Comparison of ENCODE assay signal across 9 cellular contexts in genomic region chr4:137861682-137862081, GRCh38.
DNase-seq lines count a peak whose midpoint lies in the region; ATAC-seq and TF ChIP-seq lines count a peak whose summit lies in the region.
"Had no signal": no experiment of that assay in that cellular context is flagged by ENCODE, and none has a peak within 500 bp of the region (broad histone marks: within the 10 kb centered on the region; RNA-seq: fewer than 3 reads in every experiment).

No MANE protein-coding gene starts in this region.

- in situ Hi-C loops in IMR-90 (cut with MboI; ENCODE audit: low sequenced_read_pairs) (loop anchor here (25.0 kb wide), 1 partner anchor 749 kb away; no protein-coding TSS in a partner anchor), brain microvascular endothelial cell (cut with HindIII; ENCODE audit: low pct_ligation_motif_present, low sequenced_read_pairs) (no loop called here)

- H3K27me3 Mint-ChIP-seq in Caco-2 (ENCODE audit: insufficient read depth, unreplicated experiment) (no peaks in the 10 kb centered on the region), mesothelial cell of epicardium (ENCODE audit: low read depth) (no peaks in the 10 kb centered on the region), WTC11 (ENCODE audit: low read depth) (no peaks in the 10 kb centered on the region)

- TF ChIP-seq POLR2A in IMR-90 (IDR thresholded peaks at IDR 0.05; ENCODE audit: low read depth, low read length) (no peak), GM18505 (IDR thresholded peaks at IDR 0.05; ENCODE audit: borderline replicate concordance, extremely low read depth, insufficient read depth, insufficient read length) (no peak)

- H3K4me2 ChIP-seq in IMR-90 (ENCODE audit: low read depth, low read length), result no peak overlapping the region

- DNase-seq in Caco-2 (peak in 1 of 2 experiments; percentile 7), IMR-90 (peak; percentile 29), brain microvascular endothelial cell (no peak), mesothelial cell of epicardium (ENCODE audit: low spot score in 2 of 2, unreplicated experiment in 2 of 2) (no peak), WTC11 (ENCODE audit: low spot score) (no peak)
- no peak for DNase-seq in activated CD4-positive, CD25-positive, alpha-beta regulatory T cell treated with anti-CD3 and anti-CD28 coated beads, Interleukin-2, amount 50 U/mL, for 72 hours
- DNase-seq: NCI-H510A treated with DMSO at 0.1 percent for 48 hours had no signal

- H3K4me3 ChIP-seq in Caco-2 (ENCODE audit: low read depth, low read length) (no peak overlapping the region), IMR-90 (ENCODE audit: insufficient read depth, low read depth, low read length) (no peak overlapping the region), brain microvascular endothelial cell (ENCODE audit: low read depth, low read length) (no peak overlapping the region)

- H2BK5ac ChIP-seq in IMR-90 (ENCODE audit: low read depth, low read length, poor library complexity, severe bottlenecking), result no peak overlapping the region

- H3K4ac ChIP-seq in IMR-90 (ENCODE audit: low read depth, low read length), result no peak overlapping the region

- POLR2A ChIA-PET in Caco-2 (lab: Charles Lee) (no interaction called here), IMR-90 (lab: Charles Lee; ENCODE audit: unreplicated experiment) (no interaction called here), WTC11 (lab: Charles Lee) (no interaction called here)

- no peaks in the 10 kb centered on the region for H3K79me1 ChIP-seq in IMR-90 (ENCODE audit: low read depth in 1 of 2, low read length in 2 of 2)

- CTCF ChIA-PET in Caco-2 (lab: Charles Lee) (interaction anchor here (1.0 to 2.7 kb wide), 2 partner anchors 42 to 128 kb away, joined by 4 to 11 read pairs; no protein-coding TSS in a partner anchor), IMR-90 (lab: Yijun Ruan, JAX) (no interaction called here), WTC11 (lab: Charles Lee) (interaction anchor here (1.3 kb wide), 2 partner anchors 42 to 737 kb away, joined by 3 to 5 read pairs; no protein-coding TSS in a partner anchor)

- no peaks in the 10 kb centered on the region for H3K4me1 ChIP-seq in Caco-2
- peaks cover 4% of the 10 kb centered on the region for H3K4me1 ChIP-seq in IMR-90 (ENCODE audit: control insufficient read depth, insufficient read depth, low read length)

- no peaks in the 10 kb centered on the region for H3K9me3 ChIP-seq in Caco-2
- no peaks in the 10 kb centered on the region for H3K9me3 ChIP-seq in IMR-90 (ENCODE audit: control insufficient read depth, insufficient read depth, low read length)

- peaks cover 7% of the 10 kb centered on the region for H3K4me1 Mint-ChIP-seq in Caco-2 (ENCODE audit: low read depth, unreplicated experiment)
- H3K4me1 Mint-ChIP-seq in mesothelial cell of epicardium, result peaks cover 2% of the 10 kb centered on the region
- no peaks in the 10 kb centered on the region; the same call in 1 of the 2 replicates for H3K4me1 Mint-ChIP-seq in WTC11

- no peaks in the 10 kb centered on the region for H4K20me1 ChIP-seq in IMR-90 (ENCODE audit: insufficient read depth, low read length)

- H2AK5ac ChIP-seq in IMR-90 (ENCODE audit: low read depth, low read length), result no peak overlapping the region

- H2AFZ ChIP-seq in IMR-90 (replicated peaks; ENCODE audit: low read length, poor library complexity), result no peak overlapping the region

- H3K23ac ChIP-seq in IMR-90 (ENCODE audit: low read depth, low read length), result no peak overlapping the region

- H2BK15ac ChIP-seq in IMR-90 (ENCODE audit: low read depth, low read length), result no peak overlapping the region

- intact Hi-C loops in Caco-2 (cut with micrococcal nuclease; ENCODE audit: unreplicated experiment) (loop anchor here (1.0 kb wide), 2 partner anchors 41 to 128 kb away; no protein-coding TSS in a partner anchor), IMR-90 (cut with micrococcal nuclease) (loop anchor here (1.0 to 5.0 kb wide), 3 partner anchors 330 to 737 kb away; no protein-coding TSS in a partner anchor)

- H3K27ac Mint-ChIP-seq in Caco-2 (ENCODE audit: unreplicated experiment) (no peak overlapping the region), mesothelial cell of epicardium (no peak overlapping the region), WTC11 (no peak overlapping the region)

- H2BK20ac ChIP-seq in IMR-90 (ENCODE audit: low read depth, low read length), result no peak overlapping the region

- H3K9me3 Mint-ChIP-seq in Caco-2 (ENCODE audit: unreplicated experiment), result no peaks in the 10 kb centered on the region
- H3K9me3 Mint-ChIP-seq in mesothelial cell of epicardium, result peaks cover 4% of the 10 kb centered on the region
- H3K9me3 Mint-ChIP-seq in WTC11, result no peaks in the 10 kb centered on the region

- no peak overlapping the region for H3K27ac ChIP-seq in IMR-90 (ENCODE audit: insufficient read depth, low read length)
- H3K27ac ChIP-seq in brain microvascular endothelial cell, result no peak overlapping the region

- TF ChIP-seq RAD21 in IMR-90 (IDR thresholded peaks at IDR 0.05; ENCODE audit: low read length), result peak; percentile 61

- no peak overlapping the region for H3K4me3 Mint-ChIP-seq in Caco-2 (ENCODE audit: unreplicated experiment)
- H3K4me3 Mint-ChIP-seq in mesothelial cell of epicardium, result no peak overlapping the region
- no peak overlapping the region for H3K4me3 Mint-ChIP-seq in WTC11

- no peak overlapping the region for H3K18ac ChIP-seq in IMR-90 (ENCODE audit: low read depth, low read length)

- no peak overlapping the region for H4K91ac ChIP-seq in IMR-90 (ENCODE audit: insufficient read depth, low read depth, low read length)

- H3K36me3 ChIP-seq in Caco-2 (ENCODE audit: control insufficient read depth, insufficient read depth, low read length) (no peaks in the 10 kb centered on the region), IMR-90 (ENCODE audit: control insufficient read depth, insufficient read depth, low read length) (no peaks in the 10 kb centered on the region), brain microvascular endothelial cell (replicated peaks) (no peaks in the 10 kb centered on the region)

- no peak overlapping the region for H3K14ac ChIP-seq in IMR-90 (replicated peaks; ENCODE audit: low read depth, low read length)

- H3K27me3 ChIP-seq in Caco-2 (replicated peaks; ENCODE audit: control insufficient read depth, insufficient read depth, low read length), result no peaks in the 10 kb centered on the region
- H3K27me3 ChIP-seq in IMR-90 (ENCODE audit: control insufficient read depth, insufficient read depth, low read length), result no peaks in the 10 kb centered on the region
- H3K27me3 ChIP-seq in brain microvascular endothelial cell (replicated peaks), result no peaks in the 10 kb centered on the region

- dilution Hi-C loops in IMR-90 (cut with HindIII; ENCODE audit: low sequenced_read_pairs, unreplicated experiment), result no loop called here

- 0 out of 2 replicates have a peak, but pooled peaks have one; percentile 37 for ATAC-seq in IMR-90 (ENCODE audit: low read depth)
- no peak for ATAC-seq in GM18505 (IDR thresholded peaks at IDR 0.05; ENCODE audit: unreplicated experiment)
- no peak for ATAC-seq in WTC11
- no peak for ATAC-seq in GM21447 (IDR thresholded peaks at IDR 0.05; ENCODE audit: unreplicated experiment)

- no peak overlapping the region for H3K56ac ChIP-seq in IMR-90 (ENCODE audit: extremely low read depth, insufficient read depth, low read length)

- no peak overlapping the region for H2BK120ac ChIP-seq in IMR-90 (ENCODE audit: low read depth, low read length)

- no peaks in the 10 kb centered on the region for H3K9me1 ChIP-seq in IMR-90 (ENCODE audit: insufficient read depth, low read length)

- H2AK9ac ChIP-seq in IMR-90 (replicated peaks; ENCODE audit: low read depth, low read length, poor library complexity), result no peak overlapping the region

- H3K9ac ChIP-seq in IMR-90 (ENCODE audit: low read depth, low read length), result no peak overlapping the region

- BruUV-seq in Caco-2 (replicated peaks; lab: Mats Ljungman, UMichigan) (no TSS peak), IMR-90 (replicated peaks; lab: Mats Ljungman, UMichigan) (no TSS peak)

- no peaks in the 10 kb centered on the region for H3K36me3 Mint-ChIP-seq in Caco-2 (ENCODE audit: insufficient read depth, unreplicated experiment)
- peaks cover 1% of the 10 kb centered on the region for H3K36me3 Mint-ChIP-seq in mesothelial cell of epicardium
- no peaks in the 10 kb centered on the region for H3K36me3 Mint-ChIP-seq in WTC11

- H4K8ac ChIP-seq in IMR-90 (ENCODE audit: low read depth in 2 of 2, low read length in 2 of 2), result no peak overlapping the region

- TF ChIP-seq CTCF in Caco-2 (IDR thresholded peaks at IDR 0.05; ENCODE audit: insufficient read depth in 1 of 2, low read depth in 1 of 2, low read length in 1 of 2, severe bottlenecking in 1 of 2, unreplicated experiment in 1 of 2), result peak; percentile 14 to 15
- peak; percentile 62 for TF ChIP-seq CTCF in IMR-90 (conservative IDR thresholded peaks at IDR 0.05; ENCODE audit: low read depth, low read length)
- peak; percentile 30 for TF ChIP-seq CTCF in brain microvascular endothelial cell (IDR thresholded peaks at IDR 0.05; ENCODE audit: low read depth, low read length, missing control alignments)
- TF ChIP-seq CTCF in mesothelial cell of epicardium (IDR thresholded peaks at IDR 0.05; ENCODE audit: unreplicated experiment), result peak; percentile 71
- TF ChIP-seq CTCF in WTC11 (IDR thresholded peaks at IDR 0.05), result no peak; the same call in 1 of the 2 replicates

- H4K5ac ChIP-seq in IMR-90 (ENCODE audit: low read depth, low read length), result no peak overlapping the region

TF ChIP-seq in IMR-90, 13 proteins besides CTCF, POLR2A, EP300 and RAD21:
- TF ChIP-seq RCOR1 (IDR thresholded peaks at IDR 0.05; ENCODE audit: insufficient replicate concordance, low read length) (no peak), SMC3 (IDR thresholded peaks at IDR 0.05; ENCODE audit: low read depth, low read length) (peak; percentile 74), FOS (IDR thresholded peaks at IDR 0.05; ENCODE audit: low read depth, low read length) (no peak), CEBPB (IDR thresholded peaks at IDR 0.05; ENCODE audit: low read depth, low read length) (no peak)

TF ChIP-seq in WTC11, 78 proteins besides CTCF, POLR2A, EP300 and RAD21 (continues in another document):
- no peak for TF ChIP-seq NFE2L1 (CRISPR knock-in tag; IDR thresholded peaks at IDR 0.05)
- TF ChIP-seq IRF2 (CRISPR knock-in tag; IDR thresholded peaks at IDR 0.05; ENCODE audit: borderline replicate concordance, low read depth), result no peak
- TF ChIP-seq NFATC4 (CRISPR knock-in tag; IDR thresholded peaks at IDR 0.05), result no peak
- TF ChIP-seq USF1 (CRISPR knock-in tag; IDR thresholded peaks at IDR 0.05), result no peak
